25 cellular contexts compared by ENCODE assay signal in the genomic region with DNA sequence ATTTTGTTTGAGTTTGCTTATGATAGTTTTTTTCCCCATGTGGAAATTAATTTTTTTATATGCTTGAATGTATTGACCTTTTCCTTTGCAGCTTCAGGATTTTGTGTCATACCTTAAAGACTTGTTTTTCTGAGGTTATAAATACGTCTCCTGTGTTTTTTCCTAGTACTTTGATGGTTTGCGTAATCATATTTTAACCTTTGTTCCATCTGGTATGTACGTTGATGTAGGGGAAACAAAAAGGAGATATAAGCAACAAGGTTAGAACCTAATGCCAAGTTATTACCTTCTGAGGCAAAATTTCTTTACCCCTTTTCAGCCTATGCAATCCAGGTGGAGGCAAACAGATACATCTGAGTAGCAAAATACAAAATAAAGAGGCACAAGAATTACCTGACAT. TPM values are rescaled to one million over a fixed set of nuclear protein-coding genes. Genes with fewer than 3 reads are reported as not detected.
"Had no signal": no experiment of that assay in that cellular context is flagged by ENCODE, and none has a peak within 500 bp of the region (broad histone marks: within the 10 kb centered on the region; RNA-seq: fewer than 3 reads in every experiment).

No MANE protein-coding gene starts in this region.

- H3K27ac ChIP-seq: neural progenitor cell, ovary, parathyroid adenoma, psoas muscle, stomach, thoracic aorta, thyroid gland, tibial nerve, upper lobe of right lung, uterus had no signal

- H3K4me1 ChIP-seq: neural progenitor cell, parathyroid adenoma, psoas muscle, uterus had no signal

- H3K9me3 ChIP-seq: ovary, psoas muscle, stomach, thoracic aorta, thyroid gland, tibial nerve, upper lobe of right lung, uterus had no signal

- ATAC-seq: naive thymus-derived CD4-positive, alpha-beta T cell; natural killer cell; psoas muscle; right cardiac atrium; sciatic nerve; stimulated activated effector memory CD8-positive, alpha-beta T cell treated with anti-CD3 and anti-CD28 coated beads, Interleukin-12 subunit alpha, Interleukin-12 subunit beta, amount 100 ng/mL, for 72 hours; stimulated activated naive B cell treated with anti-CD40 and anti-IgM and Interleukin-4, amounts not matched to agents 10 μg/mL and 1 μg/mL and 100 μg/mL, for 72 hours; upper lobe of right lung had no signal

- H3K4me3 ChIP-seq: neural progenitor cell, ovary, psoas muscle, skin epidermis, stomach, thoracic aorta, thyroid gland, tibial nerve, upper lobe of right lung, uterus had no signal

- H3K36me3 ChIP-seq: neural progenitor cell, ovary, stomach, thoracic aorta, thyroid gland, tibial nerve, upper lobe of right lung, uterus had no signal

- H3K9ac ChIP-seq: neural progenitor cell, parathyroid adenoma had no signal

- DNase-seq: naive thymus-derived CD4-positive, alpha-beta T cell; natural killer cell; occipital lobe; ovary; posterior cingulate gyrus; psoas muscle; right cardiac atrium; stimulated activated CD4-positive, alpha-beta T cell treated with anti-CD3 and anti-CD28 coated beads, Interleukin-15, amount 100 ng/mL, for 24 hours; stimulated activated CD4-positive, alpha-beta T cell treated with anti-CD3 and anti-CD28 coated beads, Interleukin-2, amount 100 ng/mL, for 24 hours; stimulated activated CD4-positive, alpha-beta T cell treated with anti-CD3 and anti-CD28 coated beads, Interleukin-2, amount 100 ng/mL, for 48 hours; stimulated activated CD4-positive, alpha-beta T cell treated with anti-CD3 and anti-CD28 coated beads, Interleukin-4, amount 100 ng/mL, for 24 hours; stimulated activated naive B cell treated with anti-CD40 and anti-IgM and Interleukin-4, amounts not matched to agents 10 μg/mL and 1 μg/mL and 100 μg/mL, for 72 hours; stimulated activated naive CD4-positive, alpha-beta T cell treated with Interleukin-2 at 50 U/mL for 16 hours; stomach; thyroid gland; upper lobe of right lung; uterus had no signal

- H3K27me3 ChIP-seq: neural progenitor cell, ovary, stomach, thyroid gland, tibial nerve, upper lobe of right lung, uterus had no signal

RNA-seq across cellular contexts. Expression of a gene that starts 17.9 kb away (rescaled TPM):
- total RNA-seq: progenitor cell of endocrine pancreas had no signal
